10 cellular contexts compared by ENCODE assay signal in the genomic region with DNA sequence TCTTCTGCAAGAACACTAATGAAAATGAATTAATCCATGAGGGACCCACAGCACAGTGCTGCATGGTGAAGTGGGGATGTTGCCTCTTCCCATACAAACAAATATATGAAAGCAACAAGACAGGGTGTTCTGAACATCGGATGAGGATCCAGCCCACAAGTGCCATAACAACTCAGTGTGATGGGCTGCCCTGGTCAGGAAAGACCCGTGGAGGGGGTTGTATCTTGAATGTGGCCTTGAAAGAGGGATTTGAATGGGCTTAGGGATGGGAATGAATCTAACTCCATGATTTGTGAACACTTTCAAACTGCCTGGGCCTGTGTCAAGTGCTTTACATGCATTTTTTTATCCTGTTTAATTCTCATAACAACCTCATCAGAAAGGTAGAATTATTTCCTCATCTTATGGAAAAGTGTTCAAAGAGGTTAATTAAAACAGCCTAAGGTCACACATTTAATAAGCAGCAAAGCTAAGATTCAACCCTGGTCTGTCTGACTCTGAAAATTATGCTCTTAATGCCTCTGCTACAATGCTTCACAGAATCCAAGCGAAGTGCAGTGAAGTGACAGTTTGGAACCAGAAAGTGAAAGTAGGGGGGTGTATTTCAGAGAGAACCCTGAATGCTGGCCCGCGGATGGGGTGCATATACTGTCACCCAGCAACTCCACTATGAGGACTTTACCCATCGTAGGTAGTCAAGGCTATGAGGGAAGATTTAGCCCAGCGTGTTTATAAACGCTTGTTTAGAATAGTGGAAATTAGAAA.
DNase-seq lines count a peak whose midpoint lies in the region; ATAC-seq lines count a peak whose summit lies in the region.
"Had no signal": no experiment of that assay in that cellular context is flagged by ENCODE, and none has a peak within 500 bp of the region (broad histone marks: within the 10 kb centered on the region; RNA-seq: fewer than 3 reads in every experiment).

No MANE protein-coding gene starts in this region.

- peaks cover 13 to 21% (median 16%) of the 10 kb centered on the region in 11 experiments for H3K9me3 ChIP-seq in BLaER1 treated with 17β-estradiol and CSF1 and Interleukin-3, amounts not matched to agents 10 nM and 100 nM (replicated peaks in 1 of 11)
- H3K9me3 ChIP-seq: HAP-1, neutrophil had no signal

- H3K27me3 Mint-ChIP-seq in T-cell (no peaks in the 10 kb centered on the region), immature natural killer cell (ENCODE audit: low read depth in 3 of 3) (peaks cover 2 to 6% (median 4%) of the 10 kb centered on the region in 3 donors)

- peak overlapping the region; percentile 72 to 92 (median 84) for H3K4me2 ChIP-seq in BLaER1 treated with 17β-estradiol and CSF1 and Interleukin-3, amounts not matched to agents 10 nM and 100 nM

- H4K20me1 ChIP-seq in BLaER1 treated with 17β-estradiol and CSF1 and Interleukin-3, amounts not matched to agents 10 nM and 100 nM, result no peaks in the 10 kb centered on the region

- ATAC-seq in GM21360 (IDR thresholded peaks at IDR 0.05; ENCODE audit: unreplicated experiment) (peak; percentile 40), T-cell (replicated peaks in 1 of 4) (peak; percentile 58 to 85 (median 70))

- H3K4me3 Mint-ChIP-seq in T-cell, result peak overlapping the region; percentile 49 to 64 (median 50)
- H3K4me3 Mint-ChIP-seq in immature natural killer cell, result peak overlapping the region; percentile 31 to 84 (median 76)

- H3K36me3 ChIP-seq in BLaER1 treated with 17β-estradiol and CSF1 and Interleukin-3, amounts not matched to agents 10 nM and 100 nM, result no peaks in the 10 kb centered on the region
- H3K36me3 ChIP-seq: HAP-1, neutrophil had no signal

- POLR2A ChIA-PET in T-cell (lab: Charles Lee), result interaction anchor here in 1 of 2 donors (0.6 kb wide), 1 partner anchor 307 kb away, joined by 3 read pairs; no protein-coding TSS in a partner anchor

- H3K27ac Mint-ChIP-seq in T-cell, result peak overlapping the region in 1 of 2 donors; percentile 83
- H3K27ac Mint-ChIP-seq in immature natural killer cell, result peak overlapping the region; percentile 71 to 99 (median 78)

- DNase-seq in T-cell (peak in 16 of 34 experiments; percentile 9 to 43 (median 22)), immature natural killer cell (peak; percentile 53 to 58 (median 58)), middle frontal gyrus (ENCODE audit: extremely low spot score, low spot score) (no peak), glomerular visceral epithelial cell (ENCODE audit: extremely low spot score) (no peak), iPS-NIHi7 (ENCODE audit: extremely low spot score) (no peak), SHP77 treated with DMSO at 0.1 percent for 48 hours (lab: John Stamatoyannopoulos, UW) (no peak)

- H3K4me1 Mint-ChIP-seq in T-cell (peaks cover 41 to 42% (median 42%) of the 10 kb centered on the region in 3 donors), immature natural killer cell (peaks cover 75 to 93% of the 10 kb centered on the region in 2 donors)

- H3K9ac ChIP-seq in BLaER1 treated with 17β-estradiol and CSF1 and Interleukin-3, amounts not matched to agents 10 nM and 100 nM, result no peak overlapping the region; a peak in 1 of 22 replicates

- H3K27ac ChIP-seq in BLaER1 treated with 17β-estradiol and CSF1 and Interleukin-3, amounts not matched to agents 10 nM and 100 nM, result peak overlapping the region in 2 of 11 experiments; percentile 70 to 72; a peak in 2 of 22 replicates
- H3K27ac ChIP-seq: neutrophil had no signal

- H3K27me3 ChIP-seq in BLaER1 treated with 17β-estradiol and CSF1 and Interleukin-3, amounts not matched to agents 10 nM and 100 nM, result peaks cover 0 to 23% (median 6%) of the 10 kb centered on the region in 11 experiments; a peak in 11 of 22 replicates

- CTCF ChIA-PET in T-cell (lab: Charles Lee), result no interaction called here

- peaks cover 40 to 53% (median 44%) of the 10 kb centered on the region in 10 experiments for H3K4me1 ChIP-seq in BLaER1 treated with 17β-estradiol and CSF1 and Interleukin-3, amounts not matched to agents 10 nM and 100 nM
- H3K4me1 ChIP-seq: HAP-1 had no signal

- no peaks in the 10 kb centered on the region for H3K36me3 Mint-ChIP-seq in T-cell
- H3K36me3 Mint-ChIP-seq in immature natural killer cell, result no peaks in the 10 kb centered on the region

- no peak overlapping the region for H3K4me3 ChIP-seq in BLaER1 treated with 17β-estradiol and CSF1 and Interleukin-3, amounts not matched to agents 10 nM and 100 nM
- H3K4me3 ChIP-seq: HAP-1 had no signal

- no peaks in the 10 kb centered on the region for H3K9me3 Mint-ChIP-seq in T-cell
- no peaks in the 10 kb centered on the region for H3K9me3 Mint-ChIP-seq in immature natural killer cell

Comparison
In these comparisons a context has a peak if more than half of its experiments do, and no peak if none do; other contexts are left out.
1. DNase-seq: peak in immature natural killer cell (3 of 3); none in middle frontal gyrus (single experiment), glomerular visceral epithelial cell (single experiment), iPS-NIHi7 (single experiment) and SHP77 treated with DMSO at 0.1 percent for 48 hours (single experiment).